In genomic region chr11:97964332-97965004, GRCh38 we compare ENCODE assay signal across 12 cellular contexts.
"Had no signal": no experiment of that assay in that cellular context is flagged by ENCODE, and none has a peak within 500 bp of the region (broad histone marks: within the 10 kb centered on the region; RNA-seq: fewer than 3 reads in every experiment).

No MANE protein-coding gene starts in this region.

- DNase-seq: activated CD4-positive, alpha-beta T cell treated with anti-CD3 and anti-CD28 coated beads for 1 hour; activated CD4-positive, alpha-beta T cell treated with anti-CD3 and anti-CD28 coated beads, Interleukin-2, amount 50 U/mL, for 4 hours; activated naive CD4-positive, alpha-beta T cell treated with Interleukin-2 at 50 U/mL for 16 hours; activated naive CD8-positive, alpha-beta T cell treated with anti-CD3 and anti-CD28 coated beads, Interleukin-2, amount 50 U/mL, for 24 hours; activated T-cell treated with anti-CD3 and anti-CD28 coated beads for 4 hours; aorta; dorsolateral prefrontal cortex; natural killer cell; T-helper 17 cell had no signal

- H3K9me3 ChIP-seq: neutrophil had no signal

- FAIRE-seq: islet of Langerhans had no signal

- ATAC-seq: activated naive CD8-positive, alpha-beta T cell treated with anti-CD3 and anti-CD28 coated beads, Interleukin-2, amount 50 U/mL, for 24 hours; natural killer cell; stimulated activated effector memory CD8-positive, alpha-beta T cell treated with anti-CD3 and anti-CD28 coated beads, Interleukin-12 subunit alpha, Interleukin-12 subunit beta, amount 100 ng/mL, for 72 hours; T-helper 17 cell had no signal

- H3K36me3 ChIP-seq: neutrophil had no signal

- H3K27ac ChIP-seq: dorsolateral prefrontal cortex, neutrophil had no signal

- H3K4me3 ChIP-seq: dorsolateral prefrontal cortex had no signal

- H3K27me3 ChIP-seq: neutrophil had no signal
